8 cellular contexts compared by ENCODE assay signal in the genomic region with DNA sequence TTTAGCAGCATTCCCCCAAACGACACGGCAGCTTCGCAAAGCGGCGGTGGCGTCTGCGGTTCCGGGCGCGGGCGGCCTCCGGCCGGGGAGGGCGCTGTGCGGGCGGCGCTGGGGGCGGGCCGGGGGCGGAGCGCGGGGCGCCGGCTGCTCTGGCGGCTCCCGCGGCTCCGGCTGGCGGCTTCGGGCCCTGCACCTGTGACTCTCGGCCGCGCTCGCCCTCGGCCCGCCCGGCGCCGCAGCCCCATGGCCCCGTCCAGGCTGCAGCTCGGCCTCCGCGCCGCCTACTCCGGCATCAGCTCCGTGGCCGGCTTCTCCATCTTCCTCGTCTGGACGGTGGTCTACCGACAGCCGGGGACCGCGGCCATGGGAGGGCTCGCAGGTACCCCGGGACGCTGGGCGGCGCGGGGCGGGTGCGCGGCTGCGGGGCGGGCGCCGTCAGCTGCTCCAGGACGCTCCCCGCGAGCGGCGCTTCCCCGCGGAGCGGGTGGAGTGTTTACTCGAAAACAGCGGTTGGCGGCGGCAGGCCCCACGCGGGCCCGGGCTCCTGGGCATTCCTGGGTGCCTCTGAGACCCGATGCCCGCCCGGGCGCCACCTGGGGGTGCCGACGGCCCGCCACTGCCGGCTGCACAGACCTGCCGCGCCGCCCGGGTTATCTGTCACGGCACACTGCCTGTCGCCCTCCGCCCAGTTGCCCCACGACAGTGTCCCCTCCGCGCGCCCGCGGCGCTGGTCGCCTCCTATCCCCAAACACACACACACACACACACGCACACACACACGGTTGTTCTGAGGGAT. TPM values are rescaled to one million over a fixed set of nuclear protein-coding genes. Genes with fewer than 3 reads are reported as not detected.
A peak's percentile ranks its signal among the peaks of the same experiment; 100 is the strongest.
DNase-seq lines count a peak whose midpoint lies in the region; ATAC-seq and TF ChIP-seq lines count a peak whose summit lies in the region.

A gene (plus strand): TSS at position 177 of the 796 bp plus-strand sequence. CDS start 67 bp downstream, at position 244.

- DNase-seq in AML-193 (lab: John Stamatoyannopoulos, UW) (peak; percentile 30 to 41), NCI-H774 (lab: John Stamatoyannopoulos, UW) (peak; percentile 84), activated T-cell treated with anti-CD3 and anti-CD28 coated beads for 4 hours (peak; percentile 57), epithelial cell of proximal tubule (ENCODE audit: low read depth) (no peak)
- DNase-seq in stimulated activated CD8-positive, alpha-beta memory T cell treated with anti-CD3 and anti-CD28 coated beads, Interleukin-7, amount 100 ng/mL, for 1 hour (ENCODE audit: low read depth in 2 of 2), result peak; percentile 55 to 59

- H3K4me1 ChIP-seq in muscle layer of colon (ENCODE audit: insufficient read depth, low read length), result peaks cover 53% of the 10 kb centered on the region

- no peaks in the 10 kb centered on the region for H3K36me3 ChIP-seq in muscle layer of colon (ENCODE audit: insufficient read depth, low read length)

- no peaks in the 10 kb centered on the region for H3K9me3 ChIP-seq in muscle layer of colon (ENCODE audit: low read length)

- no peaks in the 10 kb centered on the region for H3K27me3 ChIP-seq in muscle layer of colon (ENCODE audit: control insufficient read depth in 1 of 2, insufficient read depth in 2 of 2, low read length in 2 of 2)

- peak within 1 kb of the TSS; percentile 64 for H3K27ac ChIP-seq in muscle layer of colon (ENCODE audit: low read depth, low read length)

- H3K9ac ChIP-seq in muscle layer of colon (ENCODE audit: low read length), result peak within 1 kb of the TSS; percentile 11

- H3K4me3 ChIP-seq in epithelial cell of proximal tubule (ENCODE audit: low read depth, low read length), result peak within 1 kb of the TSS; percentile 85
- peak within 1 kb of the TSS; percentile 64 to 81 for H3K4me3 ChIP-seq in muscle layer of colon (ENCODE audit: low read depth in 1 of 2, low read length in 2 of 2)

- ATAC-seq in GM18873 (IDR thresholded peaks at IDR 0.05; ENCODE audit: low FRiP score, unreplicated experiment), result peak; percentile 64
- peak; percentile 59 for ATAC-seq in HG03103 (IDR thresholded peaks at IDR 0.05; ENCODE audit: low read depth, unreplicated experiment)

- TF ChIP-seq CTCF in epithelial cell of proximal tubule (conservative IDR thresholded peaks at IDR 0.05; ENCODE audit: low read depth, low read length), result peak; percentile 30

RNA-seq across cellular contexts. Expression of the gene that starts here (rescaled TPM):
- 10.4 and 51.8 TPM in 2 replicates for total RNA-seq in epithelial cell of proximal tubule
